32 cellular contexts compared by ENCODE assay signal in the genomic region with DNA sequence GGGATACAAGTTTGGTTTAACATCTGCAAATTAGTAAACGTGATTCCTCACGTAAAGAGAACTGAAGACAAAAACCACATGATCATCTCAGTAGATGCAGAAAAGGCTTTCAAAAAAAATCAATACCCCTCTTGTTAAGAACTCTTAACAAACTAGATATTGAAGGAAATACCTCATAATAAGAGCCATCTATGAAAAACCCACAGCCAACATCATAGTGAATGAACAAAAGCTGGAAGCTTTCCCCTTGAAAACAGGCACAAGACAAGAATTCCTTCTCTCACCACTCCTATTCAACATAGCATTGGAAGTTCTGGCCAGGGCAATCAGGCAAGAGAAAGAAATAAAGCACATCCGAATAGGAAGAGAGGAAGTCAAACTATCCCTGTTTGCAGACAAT.
"Had no signal": no experiment of that assay in that cellular context is flagged by ENCODE, and none has a peak within 500 bp of the region (broad histone marks: within the 10 kb centered on the region; RNA-seq: fewer than 3 reads in every experiment).

No MANE protein-coding gene starts in this region.

- H3K27ac ChIP-seq: adrenal gland, ascending aorta, body of pancreas, brain microvascular endothelial cell, breast epithelium, cardiac muscle cell had no signal

- ATAC-seq: activated naive CD4-positive, alpha-beta T cell treated with anti-CD3 and anti-CD28 coated beads, Interleukin-2, amount 50 U/mL, for 72 hours; activated naive CD8-positive, alpha-beta T cell treated with anti-CD3 and anti-CD28 coated beads, Interleukin-2, amount 50 U/mL, for 24 hours; activated T-cell treated with anti-CD3 and anti-CD28 coated beads, Interleukin-2, amount 50 U/mL, for 4 hours; activated T-cell treated with anti-CD3 and anti-CD28 coated beads, Interleukin-2, amount 50 U/mL, for 72 hours; activated T-helper 17 cell treated with anti-CD3 and anti-CD28 coated beads, Interleukin-2, amount 50 U/mL, for 72 hours; body of pancreas had no signal

- H3K36me3 ChIP-seq: adrenal gland, ascending aorta, brain microvascular endothelial cell, breast epithelium, cardiac muscle cell had no signal

- H3K4me1 ChIP-seq: adrenal gland, body of pancreas, breast epithelium had no signal

- H3K4me3 ChIP-seq: adrenal gland, ascending aorta, body of pancreas, breast epithelium, cardiac muscle cell had no signal

- H3K27me3 ChIP-seq: adrenal gland, ascending aorta, body of pancreas, brain microvascular endothelial cell, breast epithelium, cardiac muscle cell had no signal

- H3K9me3 ChIP-seq: body of pancreas had no signal

- DNase-seq: activated effector memory CD4-positive, alpha-beta T cell treated with anti-CD3 and anti-CD28 coated beads, Interleukin-2, amount 50 U/mL, for 16 hours; activated effector memory CD4-positive, alpha-beta T cell treated with Interleukin-2 at 50 U/mL for 16 hours; activated gamma-delta T cell; activated gamma-delta T cell treated with Interleukin-2 at 50 U/mL for 16 hours; activated naive CD4-positive, alpha-beta T cell; activated naive CD4-positive, alpha-beta T cell treated with anti-CD3 and anti-CD28 coated beads for 36 hours; activated naive CD4-positive, alpha-beta T cell treated with anti-CD3 and anti-CD28 coated beads, Interleukin-2, amount 10 ng/mL, durations not matched to agents 7 days and 5 days; activated naive CD4-positive, alpha-beta T cell treated with anti-CD3 and anti-CD28 coated beads, Interleukin-2, amount 50 U/mL, for 16 hours; activated naive CD4-positive, alpha-beta T cell treated with Interleukin-2 at 50 U/mL for 16 hours; activated naive CD8-positive, alpha-beta T cell treated with anti-CD3 and anti-CD28 coated beads for 36 hours; activated naive CD8-positive, alpha-beta T cell treated with anti-CD3 and anti-CD28 coated beads, Interleukin-2, amount 10 ng/mL, durations not matched to agents 7 days and 5 days; activated naive CD8-positive, alpha-beta T cell treated with anti-CD3 and anti-CD28 coated beads, Interleukin-2, amount 50 U/mL, for 24 hours; activated T-cell treated with anti-CD3 and anti-CD28 coated beads, Interleukin-2, amount 50 U/mL, for 1 hour; activated T-cell treated with anti-CD3 and anti-CD28 coated beads, Interleukin-2, amount 50 U/mL, for 24 hours; activated T-cell treated with anti-CD3 and anti-CD28 coated beads, Interleukin-2, amount 50 U/mL, for 4 hours; activated T-cell treated with anti-CD3 and anti-CD28 coated beads, Interleukin-2, amount 50 U/mL, for 48 hours; activated T-cell treated with anti-CD3 and anti-CD28 coated beads, Interleukin-2, amount 50 U/mL, for 72 hours; adrenal gland; amniotic stem cell; amygdala; anterior cingulate cortex; aorta; body of pancreas; brain microvascular endothelial cell; caudate nucleus; central memory CD4-positive, alpha-beta T cell; cerebellar nuclear complex had no signal
